Comparison of ENCODE assay signal across 23 cellular contexts in the genomic region with DNA sequence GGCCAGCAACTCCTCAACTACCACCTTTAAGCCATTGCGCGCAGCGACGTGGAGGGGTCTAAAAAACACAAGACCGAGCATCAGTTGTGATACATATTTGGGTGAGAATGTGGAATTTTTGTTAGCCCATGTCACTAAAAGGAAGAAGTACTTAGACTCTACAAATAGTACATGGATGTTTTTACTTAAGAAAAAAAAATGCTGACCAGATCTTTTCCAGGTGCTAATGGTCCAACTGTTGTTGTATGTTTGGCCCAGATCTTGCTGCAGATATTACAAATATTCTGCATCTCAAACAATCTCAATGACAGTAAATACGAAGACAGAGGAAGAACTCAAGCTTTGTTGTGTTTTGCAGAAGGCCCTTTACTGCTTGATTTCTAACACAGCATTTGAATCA.
DNase-seq lines count a peak whose midpoint lies in the region; ATAC-seq, FAIRE-seq and TF ChIP-seq lines count a peak whose summit lies in the region.
"Had no signal": no experiment of that assay in that cellular context is flagged by ENCODE, and none has a peak within 500 bp of the region (broad histone marks: within the 10 kb centered on the region; RNA-seq: fewer than 3 reads in every experiment).

No MANE protein-coding gene starts in this region.

- H3K9me3 Mint-ChIP-seq in activated naive CD4-positive, alpha-beta T cell treated with anti-CD3 and anti-CD28 coated beads, Interleukin-2, amount 50 U/mL, for 24 hours, result no peaks in the 10 kb centered on the region
- H3K9me3 Mint-ChIP-seq in activated naive CD4-positive, alpha-beta T cell treated with anti-CD3 and anti-CD28 coated beads, Interleukin-2, amount 50 U/mL, for 72 hours, result peaks cover 0 to 5% of the 10 kb centered on the region in 2 donors
- H3K9me3 Mint-ChIP-seq in activated CD8-positive, alpha-beta T cell treated with anti-CD3 and anti-CD28 coated beads, Interleukin-2, amount 10 ng/mL, durations not matched to agents 7 days and 5 days (ENCODE audit: insufficient read depth), result no peaks in the 10 kb centered on the region
- H3K9me3 Mint-ChIP-seq: HFFc6, IgD-negative memory B cell had no signal

- DNase-seq in activated naive CD4-positive, alpha-beta T cell treated with anti-CD3 and anti-CD28 coated beads, Interleukin-2, amount 50 U/mL, for 72 hours (ENCODE audit: low spot score in 2 of 2), result no peak
- DNase-seq in activated CD8-positive, alpha-beta T cell treated with anti-CD3 and anti-CD28 coated beads, Interleukin-2, amount 10 ng/mL, durations not matched to agents 7 days and 5 days, result no peak
- DNase-seq in K562 (ENCODE audit: extremely low read depth in 1 of 4, low spot score in 3 of 4), result no peak
- DNase-seq in D721Med (ENCODE audit: insufficient read length, low spot score), result no peak
- DNase-seq in NCI-H1930 (lab: John Stamatoyannopoulos, UW), result no peak
- no peak for DNase-seq in stimulated activated CD4-positive, alpha-beta T cell treated with anti-CD3 and anti-CD28 coated beads, Interleukin-1b, Interleukin-23, amount 100 ng/mL, for 48 hours
- DNase-seq: DMS79 treated with DMSO at 0.1 percent for 48 hours, H7, HFFc6, Kasumi-1, MG63, NCI-H1048, NCI-H1436, NCI-H2029, NCI-H345, NCI-H524 treated with DMSO at 0.1 percent for 48 hours, PC-3, RPMI8226, SIG-M5 had no signal

- FAIRE-seq in K562 (lab: Jason Lieb, UNC) (no peak), D721Med (lab: Jason Lieb, UNC) (no peak)

- WGBS in K562 (ENCODE audit: insufficient coverage, low coverage, missing lambda C conversion rate), result 21% methylated on average over 6 of the region's 6 CpGs

- H3K9ac ChIP-seq in K562 (ENCODE audit: insufficient read depth in 1 of 2, low read depth in 2 of 2, low read length in 2 of 2), result no peak overlapping the region
- H3K9ac ChIP-seq: BLaER1 treated with 17β-estradiol and CSF1 and Interleukin-3, amounts not matched to agents 10 nM and 100 nM had no signal

- H3K4me1 Mint-ChIP-seq in activated naive CD4-positive, alpha-beta T cell treated with anti-CD3 and anti-CD28 coated beads, Interleukin-2, amount 50 U/mL, for 24 hours, result peaks cover 35% of the 10 kb centered on the region
- peaks cover 28% of the 10 kb centered on the region for H3K4me1 Mint-ChIP-seq in activated CD8-positive, alpha-beta T cell treated with anti-CD3 and anti-CD28 coated beads, Interleukin-2, amount 10 ng/mL, durations not matched to agents 7 days and 5 days (ENCODE audit: low read depth)

- POLR2A ChIA-PET in activated CD8-positive, alpha-beta T cell treated with anti-CD3 and anti-CD28 coated beads, Interleukin-2, amount 10 ng/mL, durations not matched to agents 7 days and 5 days (lab: Charles Lee), result interaction anchor here (0.7 kb wide), 1 partner anchor 1034 kb away, joined by 4 read pairs; no protein-coding TSS in a partner anchor
- POLR2A ChIA-PET in K562 (lab: Yijun Ruan, JAX), result no interaction called here

- peaks cover 25% of the 10 kb centered on the region for H3K36me3 Mint-ChIP-seq in activated naive CD4-positive, alpha-beta T cell treated with anti-CD3 and anti-CD28 coated beads, Interleukin-2, amount 50 U/mL, for 24 hours
- H3K36me3 Mint-ChIP-seq in activated naive CD4-positive, alpha-beta T cell treated with anti-CD3 and anti-CD28 coated beads, Interleukin-2, amount 50 U/mL, for 72 hours, result peaks cover 17 to 39% of the 10 kb centered on the region in 2 donors
- peaks cover 75% of the 10 kb centered on the region for H3K36me3 Mint-ChIP-seq in activated CD8-positive, alpha-beta T cell treated with anti-CD3 and anti-CD28 coated beads, Interleukin-2, amount 10 ng/mL, durations not matched to agents 7 days and 5 days (ENCODE audit: low read depth)

- no peaks in the 10 kb centered on the region for H3K27me3 ChIP-seq in K562 (ENCODE audit: control insufficient read depth in 2 of 2, insufficient read depth in 2 of 2, low read length in 2 of 2)
- H3K27me3 ChIP-seq: BLaER1 treated with 17β-estradiol and CSF1 and Interleukin-3, amounts not matched to agents 10 nM and 100 nM; MG63 had no signal

- no peaks in the 10 kb centered on the region for H3K79me2 ChIP-seq in K562 (ENCODE audit: control insufficient read depth, insufficient read depth, low read length)

- in situ Hi-C loops in K562 (cut with MboI), result no loop called here

- no peaks in the 10 kb centered on the region for H3K27me3 Mint-ChIP-seq in activated naive CD4-positive, alpha-beta T cell treated with anti-CD3 and anti-CD28 coated beads, Interleukin-2, amount 50 U/mL, for 24 hours
- no peaks in the 10 kb centered on the region for H3K27me3 Mint-ChIP-seq in activated CD8-positive, alpha-beta T cell treated with anti-CD3 and anti-CD28 coated beads, Interleukin-2, amount 10 ng/mL, durations not matched to agents 7 days and 5 days (ENCODE audit: low read depth)
- H3K27me3 Mint-ChIP-seq: IgD-negative memory B cell had no signal

- H3K27ac ChIP-seq in K562 (ENCODE audit: extremely low read depth, low read depth, low read length), result no peak overlapping the region
- H3K27ac ChIP-seq: BLaER1 treated with 17β-estradiol and CSF1 and Interleukin-3, amounts not matched to agents 10 nM and 100 nM; HL-60 had no signal

- H3K4me3 ChIP-seq in K562, result no peak overlapping the region
- H3K4me3 ChIP-seq: BLaER1 treated with 17β-estradiol and CSF1 and Interleukin-3, amounts not matched to agents 10 nM and 100 nM; MG63 had no signal

- TF ChIP-seq CTCF in K562 (IDR thresholded peaks at IDR 0.05 in 2 of 3, conservative IDR thresholded peaks at IDR 0.05 in 1 of 3; ENCODE audit: insufficient read depth in 2 of 3, low read depth in 1 of 3, low read length in 3 of 3) (no peak), D721Med (IDR thresholded peaks at IDR 0.05; ENCODE audit: insufficient read depth, missing control alignments) (no peak)

- no peak for TF ChIP-seq RAD21 in K562 (CRISPR knock-in tag; conservative IDR thresholded peaks at IDR 0.05 in 1 of 2, IDR thresholded peaks at IDR 0.05 in 1 of 2)

- no peak overlapping the region for H2AFZ ChIP-seq in K562 (ENCODE audit: low read depth, low read length)

- no peaks in the 10 kb centered on the region for H3K36me3 ChIP-seq in K562 (ENCODE audit: control insufficient read depth, insufficient read depth, low read length)
- H3K36me3 ChIP-seq: MG63 had no signal

- no peak overlapping the region for H3K4me2 ChIP-seq in K562 (ENCODE audit: insufficient read depth, low read length)
- H3K4me2 ChIP-seq: BLaER1 treated with 17β-estradiol and CSF1 and Interleukin-3, amounts not matched to agents 10 nM and 100 nM had no signal

- no peak for TF ChIP-seq EP300 in K562 (IDR thresholded peaks at IDR 0.05; ENCODE audit: low read length)

- BruUV-seq in K562 (replicated peaks; lab: Mats Ljungman, UMichigan), result no TSS peak

- H3K27ac Mint-ChIP-seq in activated naive CD4-positive, alpha-beta T cell treated with anti-CD3 and anti-CD28 coated beads, Interleukin-2, amount 50 U/mL, for 24 hours, result peak overlapping the region; percentile 24
- peak overlapping the region in 1 of 2 donors; percentile 4 for H3K27ac Mint-ChIP-seq in activated naive CD4-positive, alpha-beta T cell treated with anti-CD3 and anti-CD28 coated beads, Interleukin-2, amount 50 U/mL, for 72 hours
- peak overlapping the region; percentile 57 for H3K27ac Mint-ChIP-seq in activated CD8-positive, alpha-beta T cell treated with anti-CD3 and anti-CD28 coated beads, Interleukin-2, amount 10 ng/mL, durations not matched to agents 7 days and 5 days
- H3K27ac Mint-ChIP-seq: HFFc6 had no signal

- TF ChIP-seq POLR2A in K562 (conservative IDR thresholded peaks at IDR 0.05), result no peak

- no peak overlapping the region for H3K4me3 Mint-ChIP-seq in activated naive CD4-positive, alpha-beta T cell treated with anti-CD3 and anti-CD28 coated beads, Interleukin-2, amount 50 U/mL, for 24 hours
- no peak overlapping the region for H3K4me3 Mint-ChIP-seq in activated CD8-positive, alpha-beta T cell treated with anti-CD3 and anti-CD28 coated beads, Interleukin-2, amount 10 ng/mL, durations not matched to agents 7 days and 5 days
- H3K4me3 Mint-ChIP-seq: HFFc6, IgD-negative memory B cell had no signal

- CTCF ChIA-PET in activated CD8-positive, alpha-beta T cell treated with anti-CD3 and anti-CD28 coated beads, Interleukin-2, amount 10 ng/mL, durations not matched to agents 7 days and 5 days (lab: Charles Lee), result interaction anchor here (1.5 kb wide), 1 partner anchor 18 kb away, joined by 6 read pairs; no protein-coding TSS in a partner anchor
- CTCF ChIA-PET in K562 (lab: Yijun Ruan, JAX; ENCODE audit: low intra/inter-chr PET ratio), result no interaction called here

- no peaks in the 10 kb centered on the region for H3K9me1 ChIP-seq in K562 (ENCODE audit: control insufficient read depth, insufficient read depth, low read length)

- intact Hi-C loops in K562 (cut with micrococcal nuclease), result no loop called here

- H3K4me1 ChIP-seq in K562 (replicated peaks in 1 of 2; ENCODE audit: control insufficient read depth in 2 of 2, insufficient read depth in 2 of 2, low read length in 2 of 2), result no peaks in the 10 kb centered on the region

- ATAC-seq in activated naive CD4-positive, alpha-beta T cell treated with anti-CD3 and anti-CD28 coated beads, Interleukin-2, amount 50 U/mL, for 72 hours, result no peak
- no peak for ATAC-seq in activated CD8-positive, alpha-beta T cell treated with anti-CD3 and anti-CD28 coated beads, Interleukin-2, amount 10 ng/mL, durations not matched to agents 7 days and 5 days
- no peak for ATAC-seq in K562
- ATAC-seq: PC-3 had no signal

- no peaks in the 10 kb centered on the region for H4K20me1 ChIP-seq in K562 (replicated peaks; ENCODE audit: control insufficient read depth, insufficient read depth, low read length)
- H4K20me1 ChIP-seq: BLaER1 treated with 17β-estradiol and CSF1 and Interleukin-3, amounts not matched to agents 10 nM and 100 nM had no signal

- H3K9me3 ChIP-seq in K562 (replicated peaks; ENCODE audit: control insufficient read depth, insufficient read depth, low read depth, low read length), result no peaks in the 10 kb centered on the region
- H3K9me3 ChIP-seq: BLaER1 treated with 17β-estradiol and CSF1 and Interleukin-3, amounts not matched to agents 10 nM and 100 nM; MG63 had no signal

TF ChIP-seq in K562, 482 proteins besides CTCF, POLR2A, EP300 and RAD21:
- no peak for TF ChIP-seq ZNF224 (CRISPR knock-in tag; IDR thresholded peaks at IDR 0.05)
- TF ChIP-seq ZNF316 (IDR thresholded peaks at IDR 0.05), result peak; percentile 29; the same call in 1 of the 2 replicates
- no peak for TF ChIP-seq MECOM (CRISPR knock-in tag; IDR thresholded peaks at IDR 0.05)
- TF ChIP-seq C11orf30 (IDR thresholded peaks at IDR 0.05; ENCODE audit: low read depth), result peak; percentile 20; the same call in 1 of the 2 replicates
- TF ChIP-seq CHCHD3 (CRISPR knock-in tag; IDR thresholded peaks at IDR 0.05), result no peak
